ENCODE assay signal across 23 cellular contexts in genomic region chr2:171485116-171485515, GRCh38. TPM values are rescaled to one million over a fixed set of nuclear protein-coding genes. Genes with fewer than 3 reads are reported as not detected.
A peak's percentile ranks its signal among the peaks of the same experiment; 100 is the strongest.
DNase-seq lines count a peak whose midpoint lies in the region; ATAC-seq, FAIRE-seq and TF ChIP-seq lines count a peak whose summit lies in the region.
"Had no signal": no experiment of that assay in that cellular context is flagged by ENCODE, and none has a peak within 500 bp of the region (broad histone marks: within the 10 kb centered on the region; RNA-seq: fewer than 3 reads in every experiment).

No MANE protein-coding gene starts in this region.

- no peaks in the 10 kb centered on the region for H3K79me1 ChIP-seq in mesenchymal stem cell (replicated peaks; ENCODE audit: low read length, poor library complexity, severe bottlenecking)

- no peak overlapping the region for H4K8ac ChIP-seq in mesenchymal stem cell (ENCODE audit: low read length)

- H3K27me3 ChIP-seq in HepG2 (ENCODE audit: control insufficient read depth in 1 of 2, insufficient read depth in 2 of 2, low read length in 2 of 2) (no peaks in the 10 kb centered on the region), right lobe of liver (no peaks in the 10 kb centered on the region), brain microvascular endothelial cell (replicated peaks) (no peaks in the 10 kb centered on the region), mesenchymal stem cell (ENCODE audit: control insufficient read depth in 1 of 2, insufficient read depth in 1 of 2, low read length in 2 of 2) (no peaks in the 10 kb centered on the region)

- no peak overlapping the region for H3K4ac ChIP-seq in mesenchymal stem cell (ENCODE audit: low read depth in 1 of 2, low read length in 2 of 2)

- peaks cover 12% of the 10 kb centered on the region; the same call in 1 of the 2 replicates for H3K9me3 ChIP-seq in HepG2 (ENCODE audit: low read length)
- H3K9me3 ChIP-seq in right lobe of liver, result no peaks in the 10 kb centered on the region
- H3K9me3 ChIP-seq in mesenchymal stem cell (ENCODE audit: control insufficient read depth, low read length), result no peaks in the 10 kb centered on the region
- H3K9me3 ChIP-seq: SK-N-SH had no signal

- H3K36me3 ChIP-seq in HepG2 (replicated peaks in 1 of 2; ENCODE audit: control insufficient read depth in 1 of 2, insufficient read depth in 2 of 2, low read length in 2 of 2) (peaks cover 3 to 27% of the 10 kb centered on the region in 2 experiments; a peak in 3 of 5 replicates), right lobe of liver (no peaks in the 10 kb centered on the region), brain microvascular endothelial cell (replicated peaks) (no peaks in the 10 kb centered on the region), mesenchymal stem cell (ENCODE audit: control insufficient read depth in 1 of 2, insufficient read depth in 2 of 2, low read depth in 1 of 2, low read length in 2 of 2) (peaks cover 0 to 39% of the 10 kb centered on the region in 2 experiments)

- H3K4me1 ChIP-seq in HepG2 (ENCODE audit: insufficient read depth, low read length), result no peaks in the 10 kb centered on the region
- H3K4me1 ChIP-seq in right lobe of liver, result peaks cover 0 to 12% (median 0%) of the 10 kb centered on the region in 4 donors
- peaks cover 3% of the 10 kb centered on the region for H3K4me1 ChIP-seq in mesenchymal stem cell (ENCODE audit: control insufficient read depth, insufficient read depth, low read depth, low read length)

- H3K79me2 ChIP-seq in HepG2 (ENCODE audit: insufficient read depth, low read length), result no peaks in the 10 kb centered on the region

- TF ChIP-seq RAD21 in HepG2 (CRISPR knock-in tag; IDR thresholded peaks at IDR 0.05), result no peak

- no peak overlapping the region for H2BK15ac ChIP-seq in mesenchymal stem cell (ENCODE audit: low read depth, poor library complexity, severe bottlenecking)

- H3K23ac ChIP-seq in mesenchymal stem cell (ENCODE audit: low read length in 2 of 2), result no peak overlapping the region

- ATAC-seq in HepG2, result no peak
- ATAC-seq in right lobe of liver, result no peak
- no peak for ATAC-seq in HG03460 (IDR thresholded peaks at IDR 0.05; ENCODE audit: unreplicated experiment)
- ATAC-seq: Panc1 had no signal

- H4K20me1 ChIP-seq in HepG2 (ENCODE audit: insufficient read depth, low read length), result no peaks in the 10 kb centered on the region

- H3K9ac ChIP-seq in HepG2 (ENCODE audit: insufficient read depth, low read depth, low read length) (no peak overlapping the region), mesenchymal stem cell (ENCODE audit: low read length) (no peak overlapping the region)
- H3K9ac ChIP-seq: SK-N-SH had no signal

- TF ChIP-seq EP300 in HepG2 (IDR thresholded peaks at IDR 0.05; ENCODE audit: low read depth in 2 of 2, low read length in 2 of 2) (no peak), HepG2 (CRISPR knock-in tag; IDR thresholded peaks at IDR 0.05; ENCODE audit: borderline replicate concordance) (no peak)

- no peak for DNase-seq in HepG2 (ENCODE audit: low spot score)
- DNase-seq in right lobe of liver, result no peak
- peak; percentile 3 for DNase-seq in brain microvascular endothelial cell
- peak; percentile 19 for DNase-seq in mesenchymal stem cell
- no peak for DNase-seq in ureter (ENCODE audit: low spot score)
- DNase-seq in dermis blood vessel endothelial cell, result no peak
- DNase-seq in hepatic stellate cell (ENCODE audit: low spot score), result no peak
- DNase-seq: EL; H7; KG1; NCI-H1092 treated with DMSO at 0.1 percent for 48 hours; NCI-H146; NCI-H2029; NCI-H2227 treated with DMSO at 0.1 percent for 48 hours; NCI-H510A treated with DMSO at 0.1 percent for 48 hours; NCI-H748 treated with DMSO at 0.1 percent for 48 hours; NK-92 treated with Interleukin-12 subunit alpha and Interleukin-12 subunit beta, amount 100 ng/mL, for 24 hours; SIG-M5; SK-N-SH had no signal

- no peak overlapping the region for H2BK12ac ChIP-seq in mesenchymal stem cell (ENCODE audit: low read length in 2 of 2)

- H3K14ac ChIP-seq in mesenchymal stem cell (ENCODE audit: low read length in 2 of 2), result no peak overlapping the region

- WGBS in HepG2 (ENCODE audit: low lambda C conversion rate), result 83% methylated on average over 1 of the region's 1 CpG
- 79% methylated on average over 1 of the region's 1 CpG for WGBS in right lobe of liver (ENCODE audit: insufficient coverage, low coverage, low lambda C conversion rate, missing lambda C conversion rate)
- no CpG with 5 or more reads among the region's 1 CpG for WGBS in mesenchymal stem cell

- H2AK5ac ChIP-seq in mesenchymal stem cell (ENCODE audit: low read length, severe bottlenecking), result no peak overlapping the region

- BruUV-seq in HepG2 (replicated peaks; lab: Mats Ljungman, UMichigan), result no TSS peak

- peak; percentile 40 for FAIRE-seq in HepG2 (lab: Jason Lieb, UNC)
- FAIRE-seq: GM19239 had no signal

- intact Hi-C loops in HepG2 (cut with micrococcal nuclease; ENCODE audit: unreplicated experiment) (no loop called here), right lobe of liver (cut with DNase I) (no loop called here)

- TF ChIP-seq CTCF in HepG2 (CRISPR knock-in tag; IDR thresholded peaks at IDR 0.05) (no peak), right lobe of liver (IDR thresholded peaks at IDR 0.05) (no peak), brain microvascular endothelial cell (IDR thresholded peaks at IDR 0.05; ENCODE audit: low read depth, low read length, missing control alignments) (no peak)

- no peak overlapping the region for H4K91ac ChIP-seq in mesenchymal stem cell (ENCODE audit: low read length)

- no peak for TF ChIP-seq POLR2A in HepG2 (IDR thresholded peaks at IDR 0.05; ENCODE audit: insufficient read depth in 1 of 2, low read depth in 2 of 2, low read length in 2 of 2)
- no peak for TF ChIP-seq POLR2A in right lobe of liver (IDR thresholded peaks at IDR 0.05)

- CTCF ChIA-PET in HepG2 (lab: Yijun Ruan, JAX; ENCODE audit: low intra/inter-chr PET ratio, low total read pairs), result no interaction called here

- in situ Hi-C loops in HepG2 (cut with HindIII; ENCODE audit: extremely low pct_ligation_motif_present, low pct_unique_long_range_greater_than_20kb), result no loop called here
- in situ Hi-C loops in brain microvascular endothelial cell (cut with HindIII; ENCODE audit: low pct_ligation_motif_present, low sequenced_read_pairs), result no loop called here

- H3K18ac ChIP-seq in mesenchymal stem cell (ENCODE audit: low read depth in 1 of 2, low read length in 2 of 2), result no peak overlapping the region

- H2BK120ac ChIP-seq in mesenchymal stem cell (ENCODE audit: low read depth, low read length), result no peak overlapping the region

- H3K4me3 ChIP-seq in HepG2 (replicated peaks in 1 of 3; ENCODE audit: insufficient read depth in 1 of 3, low read depth in 2 of 3, low read length in 3 of 3), result no peak overlapping the region
- H3K4me3 ChIP-seq in right lobe of liver, result no peak overlapping the region
- H3K4me3 ChIP-seq in brain microvascular endothelial cell (ENCODE audit: low read depth, low read length), result no peak overlapping the region
- H3K4me3 ChIP-seq in mesenchymal stem cell (ENCODE audit: insufficient read depth in 1 of 2, low read depth in 1 of 2, low read length in 2 of 2), result no peak overlapping the region

- no peak overlapping the region for H3K4me2 ChIP-seq in HepG2 (ENCODE audit: low read depth, low read length)
- no peak overlapping the region for H3K4me2 ChIP-seq in mesenchymal stem cell (ENCODE audit: low read length, poor library complexity, severe bottlenecking)
- H3K4me2 ChIP-seq: SK-N-SH had no signal

- POLR2A ChIA-PET in HepG2 (lab: Yijun Ruan, JAX), result no interaction called here

- H2AFZ ChIP-seq in HepG2 (ENCODE audit: low read length), result no peak overlapping the region
- no peak overlapping the region for H2AFZ ChIP-seq in mesenchymal stem cell (ENCODE audit: low read depth, low read length)

- H3K27ac ChIP-seq in HepG2 (ENCODE audit: extremely low read length, insufficient read depth, low read length) (no peak overlapping the region), right lobe of liver (no peak overlapping the region), brain microvascular endothelial cell (no peak overlapping the region), mesenchymal stem cell (ENCODE audit: low read length, poor library complexity, severe bottlenecking) (no peak overlapping the region)
- H3K27ac ChIP-seq: C4-2B had no signal

- no peak overlapping the region for H2BK5ac ChIP-seq in mesenchymal stem cell (ENCODE audit: low read depth, low read length, poor library complexity, severe bottlenecking)

RNA-seq across cellular contexts. Expression of gene CYBRD1, which starts 37.2 kb away (rescaled TPM):
- total RNA-seq in HepG2 (2016; rRNA removed; fragmentation: Illumina TruSeq; extraction: Trizol) (0.34 and 0.42 TPM in 2 replicates), right lobe of liver (10 to 100 TPM in 4 of 6 experiments, 1 to 10 TPM in 2; 7.3 to 15.1 (median 10.9) TPM), ureter (60.7 TPM), dermis blood vessel endothelial cell (19.8 and 30.5 TPM in 2 replicates)
- total RNA-seq in HepG2 (2016; cell fraction: cytosol; rRNA removed; fragmentation: Illumina TruSeq; extraction: Trizol; ENCODE audit: low read depth), result 0.30 and 0.53 TPM in 2 replicates
- 0.27 and 0.58 TPM in 2 replicates for total RNA-seq in HepG2 (2016; cell fraction: insoluble cytoplasmic fraction; rRNA removed; fragmentation: Illumina TruSeq; extraction: Trizol)
- 0.49 and 0.76 TPM in 2 replicates for total RNA-seq in HepG2 (2016; cell fraction: membrane; rRNA removed; fragmentation: Illumina TruSeq; extraction: Trizol)
- total RNA-seq in HepG2 (2016; cell fraction: nucleus; rRNA removed; fragmentation: Illumina TruSeq; extraction: Trizol), result 0.22 and 0.85 TPM in 2 replicates
- polyA plus RNA-seq in HepG2 (2011; rRNA removed), result 0.13 and 0.51 TPM in 2 replicates
- 0.40 and 0.75 TPM in 2 replicates for polyA plus RNA-seq in HepG2 (2011; cell fraction: cytosol; rRNA removed)
- 0.14 and 0.19 TPM in 2 replicates for polyA plus RNA-seq in HepG2 (2011; cell fraction: nucleus; rRNA removed)
- polyA plus RNA-seq in HepG2 (2012), result 0.23 and 0.25 TPM in 2 replicates
- polyA plus RNA-seq in HepG2 (2016; cell fraction: cytosol; fragmentation: Illumina TruSeq; extraction: Trizol; ENCODE audit: low read depth), result 0.27 and 0.35 TPM in 2 replicates
- 0.56 and 0.59 TPM in 2 replicates for polyA plus RNA-seq in HepG2 (2016; cell fraction: insoluble cytoplasmic fraction; fragmentation: Illumina TruSeq; extraction: Trizol; ENCODE audit: low read depth)
- polyA plus RNA-seq in HepG2 (2016; cell fraction: membrane; fragmentation: Illumina TruSeq; extraction: Trizol; ENCODE audit: low read depth), result 0.32 and 0.33 TPM in 2 replicates
- polyA plus RNA-seq in HepG2 (2016; cell fraction: nucleus; fragmentation: Illumina TruSeq; extraction: Trizol; ENCODE audit: insufficient read depth, low read depth), result 0.43 and 0.75 TPM in 2 replicates
- 0.52 and 4.2 TPM in 2 replicates for polyA minus RNA-seq in HepG2 (2011; rRNA and poly(A)+ RNA removed; ENCODE audit: low replicate concordance)
- 0.40 and 0.97 TPM in 2 replicates for polyA minus RNA-seq in HepG2 (2011; cell fraction: cytosol; rRNA and poly(A)+ RNA removed)
- polyA minus RNA-seq in HepG2 (2011; cell fraction: nucleus; rRNA and poly(A)+ RNA removed), result 0.25 and 0.77 TPM in 2 replicates
- 70.7 TPM for polyA plus RNA-seq in mesenchymal stem cell (2013, experiment 1 of 2)
- 74.4 TPM for polyA plus RNA-seq in mesenchymal stem cell (2013, experiment 2 of 2)

RNA-seq across cellular contexts. Expression of gene DCAF17, which starts 51.1 kb away (rescaled TPM):
- total RNA-seq in HepG2 (2016; rRNA removed; fragmentation: Illumina TruSeq; extraction: Trizol) (30.0 and 35.3 TPM in 2 replicates), right lobe of liver (1 to 10 TPM; 5.5 to 8.1 (median 6.9) TPM), ureter (31.0 TPM), dermis blood vessel endothelial cell (21.0 and 21.8 TPM in 2 replicates)
- 26.5 and 32.7 TPM in 2 replicates for total RNA-seq in HepG2 (2016; cell fraction: cytosol; rRNA removed; fragmentation: Illumina TruSeq; extraction: Trizol; ENCODE audit: low read depth)
- total RNA-seq in HepG2 (2016; cell fraction: insoluble cytoplasmic fraction; rRNA removed; fragmentation: Illumina TruSeq; extraction: Trizol), result 30.5 and 35.1 TPM in 2 replicates
- 21.8 and 25.2 TPM in 2 replicates for total RNA-seq in HepG2 (2016; cell fraction: membrane; rRNA removed; fragmentation: Illumina TruSeq; extraction: Trizol)
- total RNA-seq in HepG2 (2016; cell fraction: nucleus; rRNA removed; fragmentation: Illumina TruSeq; extraction: Trizol), result 44.6 and 46.6 TPM in 2 replicates
- 13.7 and 13.8 TPM in 2 replicates for polyA plus RNA-seq in HepG2 (2011; rRNA removed)
- polyA plus RNA-seq in HepG2 (2011; cell fraction: cytosol; rRNA removed), result 5.4 and 7.3 TPM in 2 replicates
- polyA plus RNA-seq in HepG2 (2011; cell fraction: nucleus; rRNA removed), result 14.2 and 21.4 TPM in 2 replicates
- 12.1 and 13.8 TPM in 2 replicates for polyA plus RNA-seq in HepG2 (2012)
- polyA plus RNA-seq in HepG2 (2016; cell fraction: cytosol; fragmentation: Illumina TruSeq; extraction: Trizol; ENCODE audit: low read depth), result 2.4 and 2.6 TPM in 2 replicates
- 23.4 and 23.9 TPM in 2 replicates for polyA plus RNA-seq in HepG2 (2016; cell fraction: insoluble cytoplasmic fraction; fragmentation: Illumina TruSeq; extraction: Trizol; ENCODE audit: low read depth)
- 6.3 and 7.2 TPM in 2 replicates for polyA plus RNA-seq in HepG2 (2016; cell fraction: membrane; fragmentation: Illumina TruSeq; extraction: Trizol; ENCODE audit: low read depth)
- 43.8 and 46.2 TPM in 2 replicates for polyA plus RNA-seq in HepG2 (2016; cell fraction: nucleus; fragmentation: Illumina TruSeq; extraction: Trizol; ENCODE audit: insufficient read depth, low read depth)
- polyA minus RNA-seq in HepG2 (2011; rRNA and poly(A)+ RNA removed; ENCODE audit: low replicate concordance), result 5.9 and 15.8 TPM in 2 replicates
- 14.3 and 20.7 TPM in 2 replicates for polyA minus RNA-seq in HepG2 (2011; cell fraction: cytosol; rRNA and poly(A)+ RNA removed)
- 64.5 and 78.1 TPM in 2 replicates for polyA minus RNA-seq in HepG2 (2011; cell fraction: nucleus; rRNA and poly(A)+ RNA removed)
- polyA plus RNA-seq in mesenchymal stem cell (2013, experiment 1 of 2), result 5.9 TPM
- polyA plus RNA-seq in mesenchymal stem cell (2013, experiment 2 of 2), result 6.7 TPM

RNA-seq across cellular contexts. Expression of gene METTL8, which starts 51.3 kb away (rescaled TPM):
- 68.2 and 89.8 TPM in 2 replicates for total RNA-seq in HepG2 (2016; rRNA removed; fragmentation: Illumina TruSeq; extraction: Trizol)
- 58.1 and 65.6 TPM in 2 replicates for total RNA-seq in HepG2 (2016; cell fraction: cytosol; rRNA removed; fragmentation: Illumina TruSeq; extraction: Trizol; ENCODE audit: low read depth)
- 68.4 and 92.8 TPM in 2 replicates for total RNA-seq in HepG2 (2016; cell fraction: insoluble cytoplasmic fraction; rRNA removed; fragmentation: Illumina TruSeq; extraction: Trizol)
- 43.4 and 53.8 TPM in 2 replicates for total RNA-seq in HepG2 (2016; cell fraction: membrane; rRNA removed; fragmentation: Illumina TruSeq; extraction: Trizol)
- 39.4 and 45.4 TPM in 2 replicates for total RNA-seq in HepG2 (2016; cell fraction: nucleus; rRNA removed; fragmentation: Illumina TruSeq; extraction: Trizol)
- polyA plus RNA-seq in HepG2 (2011; rRNA removed), result 9.9 and 18.6 TPM in 2 replicates
- polyA plus RNA-seq in HepG2 (2011; cell fraction: cytosol; rRNA removed), result 6.5 and 8.9 TPM in 2 replicates
- polyA plus RNA-seq in HepG2 (2011; cell fraction: nucleus; rRNA removed), result 7.2 and 8.0 TPM in 2 replicates
- 10.5 and 21.7 TPM in 2 replicates for polyA plus RNA-seq in HepG2 (2012)
- polyA plus RNA-seq in HepG2 (2016; cell fraction: cytosol; fragmentation: Illumina TruSeq; extraction: Trizol; ENCODE audit: low read depth), result 14.6 and 19.9 TPM in 2 replicates
- polyA plus RNA-seq in HepG2 (2016; cell fraction: insoluble cytoplasmic fraction; fragmentation: Illumina TruSeq; extraction: Trizol; ENCODE audit: low read depth), result 57.8 and 61.8 TPM in 2 replicates
- 29.4 and 30.5 TPM in 2 replicates for polyA plus RNA-seq in HepG2 (2016; cell fraction: membrane; fragmentation: Illumina TruSeq; extraction: Trizol; ENCODE audit: low read depth)
- 50.6 and 52.1 TPM in 2 replicates for polyA plus RNA-seq in HepG2 (2016; cell fraction: nucleus; fragmentation: Illumina TruSeq; extraction: Trizol; ENCODE audit: insufficient read depth, low read depth)
- polyA minus RNA-seq in HepG2 (2011; rRNA and poly(A)+ RNA removed; ENCODE audit: low replicate concordance), result 12.2 and 23.7 TPM in 2 replicates
- polyA minus RNA-seq in HepG2 (2011; cell fraction: cytosol; rRNA and poly(A)+ RNA removed), result 16.2 and 17.8 TPM in 2 replicates
- polyA minus RNA-seq in HepG2 (2011; cell fraction: nucleus; rRNA and poly(A)+ RNA removed), result 30.9 and 35.8 TPM in 2 replicates
- 10 to 100 TPM in 2 of 6 experiments, 1 to 10 TPM in 4; 6.5 to 13.8 (median 9.5) TPM for total RNA-seq in right lobe of liver
- polyA plus RNA-seq in mesenchymal stem cell (2013, experiment 1 of 2), result 15.9 TPM
- 14.7 TPM for polyA plus RNA-seq in mesenchymal stem cell (2013, experiment 2 of 2)
- 41.5 TPM for total RNA-seq in ureter
- 20.8 and 35.1 TPM in 2 replicates for total RNA-seq in dermis blood vessel endothelial cell

Comparison
In these comparisons a context has a peak if more than half of its experiments do, and no peak if none do; other contexts are left out.
1. DNase-seq: peak in brain microvascular endothelial cell (single experiment) and mesenchymal stem cell (single experiment); none in HepG2 (single experiment), right lobe of liver (0 of 3), ureter (single experiment), dermis blood vessel endothelial cell (single experiment) and hepatic stellate cell (single experiment).